7 cellular contexts compared by ENCODE assay signal in the genomic region with DNA sequence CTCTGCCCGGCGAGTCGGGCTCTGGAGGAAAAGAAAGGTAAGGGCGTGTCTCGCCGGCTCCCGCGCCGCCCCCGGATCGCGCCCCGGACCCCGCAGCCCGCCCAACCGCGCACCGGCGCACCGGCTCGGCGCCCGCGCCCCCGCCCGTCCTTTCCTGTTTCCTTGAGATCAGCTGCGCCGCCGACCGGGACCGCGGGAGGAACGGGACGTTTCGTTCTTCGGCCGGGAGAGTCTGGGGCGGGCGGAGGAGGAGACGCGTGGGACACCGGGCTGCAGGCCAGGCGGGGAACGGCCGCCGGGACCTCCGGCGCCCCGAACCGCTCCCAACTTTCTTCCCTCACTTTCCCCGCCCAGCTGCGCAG. TPM values are rescaled to one million over a fixed set of nuclear protein-coding genes. Genes with fewer than 3 reads are reported as not detected.
DNase-seq lines count a peak whose midpoint lies in the region; ATAC-seq, FAIRE-seq and TF ChIP-seq lines count a peak whose summit lies in the region.

No MANE protein-coding gene starts in this region.

- H3K27ac ChIP-seq in thymus (ENCODE audit: low read depth): peak overlapping the region; percentile 76

- no peaks in the 10 kb centered on the region for H3K4me1 ChIP-seq in thymus (ENCODE audit: control insufficient read depth, insufficient read depth, low read length)

- DNase-seq in HTR-8/SVneo (ENCODE audit: insufficient read length, low spot score) (peak; percentile 37), bronchial epithelial cell (ENCODE audit: low read depth) (no peak), left kidney (ENCODE audit: low read depth, low spot score) (peak; percentile 73), immature natural killer cell (no peak), AML-193 (lab: John Stamatoyannopoulos, UW) (no peak)

- H3K4me3 ChIP-seq in bronchial epithelial cell (ENCODE audit: low read depth, low read length) (peak overlapping the region; percentile 75), thymus (ENCODE audit: low read length) (peak overlapping the region; percentile 35)

- FAIRE-seq in HTR-8/SVneo (lab: Jason Lieb, UNC): no peak
- FAIRE-seq in bronchial epithelial cell (lab: Jason Lieb, UNC): no peak

- no peaks in the 10 kb centered on the region for H3K9me3 ChIP-seq in thymus (ENCODE audit: control insufficient read depth)

- no peak overlapping the region for H3K4me3 Mint-ChIP-seq in immature natural killer cell

- peaks cover 0 to 3% (median 0%) of the 10 kb centered on the region in 3 donors for H3K36me3 Mint-ChIP-seq in immature natural killer cell

- H3K9me3 Mint-ChIP-seq in immature natural killer cell: peaks cover 0 to 13% (median 3%) of the 10 kb centered on the region in 6 donors

- TF ChIP-seq CTCF in bronchial epithelial cell (IDR thresholded peaks at IDR 0.05; ENCODE audit: insufficient read depth, low read length, severe bottlenecking): no peak

- H3K36me3 ChIP-seq in bronchial epithelial cell (ENCODE audit: control insufficient read depth, insufficient read depth, low read length) (peaks cover 7% of the 10 kb centered on the region), thymus (ENCODE audit: control insufficient read depth, insufficient read depth) (no peaks in the 10 kb centered on the region)

- no peak overlapping the region for H3K27ac Mint-ChIP-seq in immature natural killer cell

- H3K4me1 Mint-ChIP-seq in immature natural killer cell: no peaks in the 10 kb centered on the region

- H3K27me3 Mint-ChIP-seq in immature natural killer cell (ENCODE audit: low read depth in 3 of 3): peaks cover 5 to 34% (median 7%) of the 10 kb centered on the region in 3 donors

- H3K27me3 ChIP-seq in bronchial epithelial cell (ENCODE audit: control insufficient read depth, insufficient read depth, low read length): no peaks in the 10 kb centered on the region
- H3K27me3 ChIP-seq in thymus (ENCODE audit: control insufficient read depth, insufficient read depth): peaks cover 37% of the 10 kb centered on the region

- no peak for ATAC-seq in HG03378 (IDR thresholded peaks at IDR 0.05; ENCODE audit: unreplicated experiment)

- 1% methylated on average over 52 of the region's 52 CpGs for WGBS in thymus

RNA-seq across cellular contexts. Expression of a gene that starts 0.5 kb away (rescaled TPM):
- 114 and 137 TPM in 2 replicates for total RNA-seq in bronchial epithelial cell
- polyA plus RNA-seq in thymus: 19.5 TPM
- not detected for polyA plus RNA-seq in immature natural killer cell

Comparison
In these comparisons a context has a peak if more than half of its experiments do, and no peak if none do; other contexts are left out.
1. DNase-seq: peak in HTR-8/SVneo (single experiment) and left kidney (single experiment); none in bronchial epithelial cell (single experiment), immature natural killer cell (0 of 3) and AML-193 (0 of 2).
2. RNA of a gene that starts 0.5 kb away (polyA plus RNA-seq): 19.5 TPM in thymus (single experiment); not detected in immature natural killer cell; every median in the first group is over 10 times any median in the second.